Comparison of ENCODE assay signal across 27 cellular contexts in the genomic region with DNA sequence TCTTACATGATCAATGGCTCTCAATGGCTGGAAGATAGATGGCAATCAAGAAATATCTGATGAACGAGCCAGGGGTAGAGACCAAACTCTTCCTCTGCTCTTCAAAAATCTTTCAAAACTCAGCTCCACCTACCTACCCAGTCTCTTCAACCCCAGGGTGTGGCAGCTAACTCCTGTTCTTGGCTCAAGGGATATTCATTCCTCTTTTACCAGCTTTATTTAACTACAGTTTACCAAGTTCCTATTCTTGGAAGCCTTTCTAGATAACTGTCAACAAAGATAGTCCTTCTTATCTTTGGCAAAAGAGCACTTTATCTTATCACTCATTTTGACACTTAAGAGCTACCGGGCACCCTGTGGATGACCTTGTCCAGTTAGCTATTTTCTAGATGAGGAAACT.
"Had no signal": no experiment of that assay in that cellular context is flagged by ENCODE, and none has a peak within 500 bp of the region (broad histone marks: within the 10 kb centered on the region; RNA-seq: fewer than 3 reads in every experiment).

No MANE protein-coding gene starts in this region.

- H3K4me3 ChIP-seq: colonic mucosa, esophagus squamous epithelium, heart right ventricle, left ventricle myocardium inferior, lower lobe of right lung, prostate gland, sigmoid colon, testis, tibial artery, upper lobe of left lung had no signal

- H3K4me3 Mint-ChIP-seq: dendritic cell treated with granulocyte-macrophage colony-stimulating factor and Interleukin-4, amounts not matched to agents 40 ng/mL and 50 ng/mL, for 4 days; immature natural killer cell; naive B cell; natural killer cell treated with Interleukin-12 subunit alpha and Interleukin-12 subunit beta and Interleukin-15 and Interleukin-18, amount 100 ng/mL, for 72 hours; stimulated activated effector memory CD8-positive, alpha-beta T cell treated with anti-CD3 and anti-CD28 coated beads, Interleukin-12 subunit alpha, Interleukin-12 subunit beta, amount 100 ng/mL, for 72 hours had no signal

- H3K27me3 Mint-ChIP-seq: dendritic cell treated with granulocyte-macrophage colony-stimulating factor and Interleukin-4, amounts not matched to agents 40 ng/mL and 50 ng/mL, for 4 days; natural killer cell treated with Interleukin-12 subunit alpha and Interleukin-12 subunit beta and Interleukin-15 and Interleukin-18, amount 100 ng/mL, for 72 hours had no signal

- H3K9me3 ChIP-seq: colonic mucosa, esophagus squamous epithelium, heart right ventricle, left ventricle myocardium inferior, lower lobe of right lung, prostate gland, sigmoid colon, testis, tibial artery, upper lobe of left lung had no signal

- H3K9me3 Mint-ChIP-seq: dendritic cell treated with granulocyte-macrophage colony-stimulating factor and Interleukin-4, amounts not matched to agents 40 ng/mL and 50 ng/mL, for 4 days; immature natural killer cell; natural killer cell treated with Interleukin-12 subunit alpha and Interleukin-12 subunit beta and Interleukin-15 and Interleukin-18, amount 100 ng/mL, for 72 hours; stimulated activated effector memory CD8-positive, alpha-beta T cell treated with anti-CD3 and anti-CD28 coated beads, Interleukin-12 subunit alpha, Interleukin-12 subunit beta, amount 100 ng/mL, for 72 hours had no signal

- ATAC-seq: natural killer cell treated with Interleukin-12 subunit alpha and Interleukin-12 subunit beta and Interleukin-15 and Interleukin-18, amount 100 ng/mL, for 72 hours; stimulated activated effector memory CD8-positive, alpha-beta T cell treated with anti-CD3 and anti-CD28 coated beads, Interleukin-12 subunit alpha, Interleukin-12 subunit beta, amount 100 ng/mL, for 72 hours had no signal

- H3K36me3 Mint-ChIP-seq: naive B cell; natural killer cell treated with Interleukin-12 subunit alpha and Interleukin-12 subunit beta and Interleukin-15 and Interleukin-18, amount 100 ng/mL, for 72 hours; stimulated activated effector memory CD8-positive, alpha-beta T cell treated with anti-CD3 and anti-CD28 coated beads, Interleukin-12 subunit alpha, Interleukin-12 subunit beta, amount 100 ng/mL, for 72 hours had no signal

- DNase-seq: central memory CD4-positive, alpha-beta T cell; colonic mucosa; effector CD8-positive, alpha-beta T cell; erythroblast; esophagus squamous epithelium; foreskin melanocyte; glutamatergic neuron; heart right ventricle; hypothalamus; immature natural killer cell; left ventricle myocardium inferior; lower lobe of right lung; naive B cell; nucleus accumbens; right cardiac atrium; sigmoid colon; stimulated activated CD4-positive, alpha-beta T cell treated with anti-CD3 and anti-CD28 coated beads, Interleukin-2, amount 100 ng/mL, for 24 hours; stimulated activated CD4-positive, alpha-beta T cell treated with anti-CD3 and anti-CD28 coated beads, Interleukin-4, amount 100 ng/mL, for 24 hours; stimulated activated naive CD4-positive, alpha-beta T cell treated with Interleukin-2 at 50 U/mL for 16 hours; substantia nigra; testis; tibial artery; upper lobe of left lung had no signal

- H3K27ac Mint-ChIP-seq: dendritic cell treated with granulocyte-macrophage colony-stimulating factor and Interleukin-4, amounts not matched to agents 40 ng/mL and 50 ng/mL, for 4 days; natural killer cell treated with Interleukin-12 subunit alpha and Interleukin-12 subunit beta and Interleukin-15 and Interleukin-18, amount 100 ng/mL, for 72 hours; stimulated activated effector memory CD8-positive, alpha-beta T cell treated with anti-CD3 and anti-CD28 coated beads, Interleukin-12 subunit alpha, Interleukin-12 subunit beta, amount 100 ng/mL, for 72 hours had no signal

- H3K27ac ChIP-seq: colonic mucosa, esophagus squamous epithelium, left ventricle myocardium inferior, lower lobe of right lung, prostate gland, sigmoid colon, testis, tibial artery, upper lobe of left lung had no signal

- H3K4me1 ChIP-seq: colonic mucosa, tibial artery had no signal

- H3K36me3 ChIP-seq: colonic mucosa, esophagus squamous epithelium, heart right ventricle, left ventricle myocardium inferior, lower lobe of right lung, prostate gland, sigmoid colon, tibial artery, upper lobe of left lung had no signal

- H3K27me3 ChIP-seq: colonic mucosa, heart right ventricle, sigmoid colon, testis, tibial artery, upper lobe of left lung had no signal
